In genomic region chr10:62048919-62049636, GRCh38 we compare ENCODE assay signal across 7 cellular contexts.
DNase-seq lines count a peak whose midpoint lies in the region; ATAC-seq and TF ChIP-seq lines count a peak whose summit lies in the region.

No MANE protein-coding gene starts in this region.

- peak overlapping the region; percentile 93 for H3K27ac ChIP-seq in temporal lobe (ENCODE audit: low read depth, low read length)

- no peak for ATAC-seq in GM21619 (IDR thresholded peaks at IDR 0.05; ENCODE audit: unreplicated experiment)

- peak overlapping the region; percentile 100 for H3K27ac Mint-ChIP-seq in activated naive CD4-positive, alpha-beta T cell treated with anti-CD3 and anti-CD28 coated beads, Interleukin-2, amount 50 U/mL, for 24 hours

- TF ChIP-seq POLR2A in Raji (IDR thresholded peaks at IDR 0.05; ENCODE audit: insufficient read depth, low read depth, low read length) = peak; percentile 33; the same call in 1 of the 2 replicates

- no peaks in the 10 kb centered on the region for H3K27me3 Mint-ChIP-seq in activated naive CD4-positive, alpha-beta T cell treated with anti-CD3 and anti-CD28 coated beads, Interleukin-2, amount 50 U/mL, for 24 hours

- DNase-seq in HCEC 1CT (peak; percentile 99), globus pallidus (ENCODE audit: low spot score) (peak; percentile 97), nucleus accumbens (lab: John Stamatoyannopoulos, UW) (peak; percentile 18 to 97 (median 81))

- H3K36me3 Mint-ChIP-seq in activated naive CD4-positive, alpha-beta T cell treated with anti-CD3 and anti-CD28 coated beads, Interleukin-2, amount 50 U/mL, for 24 hours = peaks cover 46% of the 10 kb centered on the region

- H3K9me3 Mint-ChIP-seq in activated naive CD4-positive, alpha-beta T cell treated with anti-CD3 and anti-CD28 coated beads, Interleukin-2, amount 50 U/mL, for 24 hours = peaks cover 7% of the 10 kb centered on the region

- H3K4me3 Mint-ChIP-seq in activated naive CD4-positive, alpha-beta T cell treated with anti-CD3 and anti-CD28 coated beads, Interleukin-2, amount 50 U/mL, for 24 hours = peak overlapping the region; percentile 94

- peaks cover 90% of the 10 kb centered on the region for H3K4me1 Mint-ChIP-seq in activated naive CD4-positive, alpha-beta T cell treated with anti-CD3 and anti-CD28 coated beads, Interleukin-2, amount 50 U/mL, for 24 hours
